ENCODE assay signal across 8 cellular contexts in genomic region chr7:10974717-10975032, GRCh38. TPM values are rescaled to one million over a fixed set of nuclear protein-coding genes. Genes with fewer than 3 reads are reported as not detected.
DNase-seq lines count a peak whose midpoint lies in the region; FAIRE-seq and TF ChIP-seq lines count a peak whose summit lies in the region.

No MANE protein-coding gene starts in this region.

- peak overlapping the region; percentile 94 for H3K27ac Mint-ChIP-seq in activated T-cell treated with anti-CD3 and anti-CD28 coated beads, Interleukin-2, amount 50 U/mL, for 24 hours
- peak overlapping the region; percentile 79 for H3K27ac Mint-ChIP-seq in osteocyte (ENCODE audit: unreplicated experiment)

- DNase-seq in activated T-cell treated with anti-CD3 and anti-CD28 coated beads, Interleukin-2, amount 50 U/mL, for 24 hours = no peak
- no peak for DNase-seq in activated T-cell treated with anti-CD3 and anti-CD28 coated beads, Interleukin-2, amount 50 U/mL, for 48 hours
- DNase-seq in NCI-H748 treated with DMSO at 0.1 percent for 48 hours (lab: John Stamatoyannopoulos, UW) = peak; percentile 17
- DNase-seq in effector memory CD4-positive, alpha-beta T cell = no peak
- DNase-seq in osteocyte (ENCODE audit: extremely low spot score, unreplicated experiment) = no peak
- no peak for DNase-seq in urothelium cell line (ENCODE audit: low spot score)
- DNase-seq in mesenteric fat pad (ENCODE audit: low spot score) = no peak
- no peak for DNase-seq in DMS 273 treated with DMSO at 0.1 percent for 48 hours (lab: John Stamatoyannopoulos, UW)

- FAIRE-seq in urothelium cell line (lab: Jason Lieb, UNC) = no peak

- H3K27me3 ChIP-seq in effector memory CD4-positive, alpha-beta T cell (replicated peaks; ENCODE audit: control insufficient read depth, insufficient read depth, low read length, poor library complexity, severe bottlenecking) = no peaks in the 10 kb centered on the region

- H3K36me3 Mint-ChIP-seq in activated T-cell treated with anti-CD3 and anti-CD28 coated beads, Interleukin-2, amount 50 U/mL, for 24 hours (ENCODE audit: low read depth) = peaks cover 53% of the 10 kb centered on the region
- peaks cover 20% of the 10 kb centered on the region for H3K36me3 Mint-ChIP-seq in osteocyte (ENCODE audit: unreplicated experiment)

- H3K4me3 Mint-ChIP-seq in activated T-cell treated with anti-CD3 and anti-CD28 coated beads, Interleukin-2, amount 50 U/mL, for 24 hours = peak overlapping the region; percentile 93
- peak overlapping the region; percentile 87 for H3K4me3 Mint-ChIP-seq in osteocyte (ENCODE audit: unreplicated experiment)

- peaks cover 2% of the 10 kb centered on the region for H3K9me3 Mint-ChIP-seq in activated T-cell treated with anti-CD3 and anti-CD28 coated beads, Interleukin-2, amount 50 U/mL, for 24 hours
- peaks cover 4% of the 10 kb centered on the region for H3K9me3 Mint-ChIP-seq in osteocyte (ENCODE audit: unreplicated experiment)

- H3K4me1 Mint-ChIP-seq in activated T-cell treated with anti-CD3 and anti-CD28 coated beads, Interleukin-2, amount 50 U/mL, for 24 hours (ENCODE audit: low read depth) = peaks cover 53% of the 10 kb centered on the region
- peaks cover 29% of the 10 kb centered on the region for H3K4me1 Mint-ChIP-seq in osteocyte (ENCODE audit: unreplicated experiment)

- H3K4me3 ChIP-seq in effector memory CD4-positive, alpha-beta T cell (ENCODE audit: insufficient read depth, low read depth, low read length, poor library complexity, severe bottlenecking) = peak overlapping the region; percentile 70

- H3K36me3 ChIP-seq in effector memory CD4-positive, alpha-beta T cell (ENCODE audit: control insufficient read depth, insufficient read depth, low read length) = no peaks in the 10 kb centered on the region

- H3K27me3 Mint-ChIP-seq in activated T-cell treated with anti-CD3 and anti-CD28 coated beads, Interleukin-2, amount 50 U/mL, for 24 hours = no peaks in the 10 kb centered on the region
- peaks cover 2% of the 10 kb centered on the region for H3K27me3 Mint-ChIP-seq in osteocyte (ENCODE audit: unreplicated experiment)

- no peaks in the 10 kb centered on the region for H3K9me3 ChIP-seq in effector memory CD4-positive, alpha-beta T cell (ENCODE audit: control insufficient read depth, low read length)

- no peak for TF ChIP-seq CTCF in osteocyte (IDR thresholded peaks at IDR 0.05)

- H3K4me1 ChIP-seq in effector memory CD4-positive, alpha-beta T cell (ENCODE audit: control insufficient read depth, insufficient read depth, low read length, poor library complexity, severe bottlenecking) = peaks cover 9% of the 10 kb centered on the region

- H3K27ac ChIP-seq in effector memory CD4-positive, alpha-beta T cell (ENCODE audit: insufficient read depth, low read length, poor library complexity, severe bottlenecking) = no peak overlapping the region

RNA-seq across cellular contexts. Expression of gene PHF14, which starts 1.0 kb away (rescaled TPM):
- total RNA-seq in osteocyte (42.9 and 43.5 TPM in 2 replicates), mesenteric fat pad (26.0 TPM)
